ENCODE assay signal across 9 cellular contexts in genomic region chr7:51366930-51367613, GRCh38. TPM values are rescaled to one million over a fixed set of nuclear protein-coding genes. Genes with fewer than 3 reads are reported as not detected.
DNase-seq lines count a peak whose midpoint lies in the region; ATAC-seq, FAIRE-seq and TF ChIP-seq lines count a peak whose summit lies in the region.
"Had no signal": no experiment of that assay in that cellular context is flagged by ENCODE, and none has a peak within 500 bp of the region (broad histone marks: within the 10 kb centered on the region; RNA-seq: fewer than 3 reads in every experiment).

No MANE protein-coding gene starts in this region.

- POLR2A ChIA-PET in HepG2 (lab: Yijun Ruan, JAX) = interaction anchor here (2.0 kb wide), 1 partner anchor 204 kb away, joined by 7 read pairs; no protein-coding TSS in a partner anchor

- FAIRE-seq in GM18507 (lab: Jason Lieb, UNC) (no peak), HepG2 (lab: Jason Lieb, UNC) (peak; percentile 88)

- TF ChIP-seq CTCF in C4-2B (conservative IDR thresholded peaks at IDR 0.05) = peak; percentile 86
- peak; percentile 73 for TF ChIP-seq CTCF in colonic mucosa (IDR thresholded peaks at IDR 0.05)
- TF ChIP-seq CTCF in HepG2 (CRISPR knock-in tag; IDR thresholded peaks at IDR 0.05) = peak; percentile 91

- DNase-seq in GM18507 (ENCODE audit: extremely low spot score, insufficient read length, low read depth) (peak; percentile 17), NCI-H82 treated with DMSO at 0.1 percent for 48 hours (lab: John Stamatoyannopoulos, UW; ENCODE audit: unreplicated experiment) (peak; percentile 77), colonic mucosa (peak; percentile 45), HepG2 (ENCODE audit: low spot score) (peak; percentile 43), ureter (ENCODE audit: low spot score) (peak; percentile 47)
- DNase-seq: natural killer cell had no signal

- no peak overlapping the region for H3K27ac ChIP-seq in C4-2B
- no peak overlapping the region for H3K27ac ChIP-seq in colonic mucosa
- H3K27ac ChIP-seq in HepG2 (ENCODE audit: extremely low read length, insufficient read depth, low read length) = no peak overlapping the region

- CTCF ChIA-PET in HepG2 (lab: Yijun Ruan, JAX; ENCODE audit: low intra/inter-chr PET ratio, low total read pairs) = interaction anchor here (1.2 to 3.9 kb wide), 4 partner anchors 114 to 205 kb away, joined by 3 to 38 read pairs (median 4); no protein-coding TSS in a partner anchor

- intact Hi-C loops in colonic mucosa (cut with DNase I) (loop anchor here (2.0 kb wide), 1 partner anchor 204 kb away; no protein-coding TSS in a partner anchor), HepG2 (cut with micrococcal nuclease; ENCODE audit: unreplicated experiment) (loop anchor here (1.0 to 5.0 kb wide), 3 partner anchors 50 to 205 kb away; partner anchors contain the start of gene COBL)

- no peaks in the 10 kb centered on the region for H4K20me1 ChIP-seq in HepG2 (ENCODE audit: insufficient read depth, low read length)

- no peak for TF ChIP-seq EP300 in HepG2 (IDR thresholded peaks at IDR 0.05; ENCODE audit: low read depth in 2 of 2, low read length in 2 of 2)
- no peak for TF ChIP-seq EP300 in HepG2 (CRISPR knock-in tag; IDR thresholded peaks at IDR 0.05; ENCODE audit: borderline replicate concordance)

- ATAC-seq in HG03575 (IDR thresholded peaks at IDR 0.05; ENCODE audit: extremely low read depth, insufficient number of reproducible peaks, low FRiP score, unreplicated experiment) (peak; percentile 61), HepG2 (peak; percentile 96), GM19324 (IDR thresholded peaks at IDR 0.05; ENCODE audit: low FRiP score, unreplicated experiment) (no peak)

- TF ChIP-seq RAD21 in HepG2 (CRISPR knock-in tag; IDR thresholded peaks at IDR 0.05) = peak; percentile 80

- 13% methylated on average over 4 of the region's 6 CpGs for WGBS in HepG2 (ENCODE audit: low lambda C conversion rate)

- in situ Hi-C loops in HepG2 (cut with HindIII; ENCODE audit: extremely low pct_ligation_motif_present, low pct_unique_long_range_greater_than_20kb) = loop anchor here (5.0 to 10.0 kb wide), 3 partner anchors 112 to 205 kb away; no protein-coding TSS in a partner anchor

- H3K9ac ChIP-seq in colonic mucosa (ENCODE audit: low read depth in 2 of 2, low read length in 2 of 2) (no peak overlapping the region), HepG2 (ENCODE audit: insufficient read depth, low read depth, low read length) (no peak overlapping the region)

- no peak for TF ChIP-seq POLR2A in HepG2 (IDR thresholded peaks at IDR 0.05; ENCODE audit: insufficient read depth in 1 of 2, low read depth in 2 of 2, low read length in 2 of 2)

- H3K4me3 ChIP-seq in colonic mucosa (no peak overlapping the region), HepG2 (replicated peaks in 1 of 3; ENCODE audit: insufficient read depth in 1 of 3, low read depth in 2 of 3, low read length in 3 of 3) (no peak overlapping the region)

- peak overlapping the region; percentile 46 for H3K4me2 ChIP-seq in HepG2 (ENCODE audit: low read depth, low read length)

- H3K27me3 ChIP-seq in colonic mucosa (no peaks in the 10 kb centered on the region), HepG2 (ENCODE audit: control insufficient read depth in 1 of 2, insufficient read depth in 2 of 2, low read length in 2 of 2) (0 out of 5 replicates have a peak, but pooled peaks cover 0 to 1% of the 10 kb centered on the region in 2 experiments)

- H3K79me2 ChIP-seq in HepG2 (ENCODE audit: insufficient read depth, low read length) = no peaks in the 10 kb centered on the region

- no TSS peak for BruUV-seq in HepG2 (replicated peaks; lab: Mats Ljungman, UMichigan)

- H3K9me3 ChIP-seq in colonic mucosa = no peaks in the 10 kb centered on the region
- H3K9me3 ChIP-seq in HepG2 (ENCODE audit: low read length) = no peaks in the 10 kb centered on the region

- H3K36me3 ChIP-seq in colonic mucosa (no peaks in the 10 kb centered on the region), HepG2 (replicated peaks in 1 of 2; ENCODE audit: control insufficient read depth in 1 of 2, insufficient read depth in 2 of 2, low read length in 2 of 2) (no peaks in the 10 kb centered on the region)

- H2AFZ ChIP-seq in HepG2 (ENCODE audit: low read length) = no peak overlapping the region

- no peaks in the 10 kb centered on the region for H3K4me1 ChIP-seq in colonic mucosa
- H3K4me1 ChIP-seq in HepG2 (ENCODE audit: insufficient read depth, low read length) = peaks cover 16% of the 10 kb centered on the region; the same call in 1 of the 2 replicates

TF ChIP-seq in HepG2, 621 proteins besides CTCF, POLR2A, EP300 and RAD21 (continues in another document):
- TF ChIP-seq IKZF1 (IDR thresholded peaks at IDR 0.05) (no peak), PHF20 (CRISPR knock-in tag; IDR thresholded peaks at IDR 0.05) (no peak), POGZ (CRISPR knock-in tag; IDR thresholded peaks at IDR 0.05) (no peak), XRCC5 (optimal IDR thresholded peaks at IDR 0.05; ENCODE audit: low read length) (no peak), ZMAT3 (CRISPR knock-in tag; conservative IDR thresholded peaks at IDR 0.05) (no peak), ARID5B (CRISPR knock-in tag; IDR thresholded peaks at IDR 0.05) (0 out of 2 replicates have a peak, but pooled peaks have one; percentile 9), THAP11 (CRISPR knock-in tag; IDR thresholded peaks at IDR 0.05) (no peak), ZNF350 (CRISPR knock-in tag; IDR thresholded peaks at IDR 0.05; ENCODE audit: borderline replicate concordance, low read depth) (no peak), ZNF550 (CRISPR knock-in tag; IDR thresholded peaks at IDR 0.05; ENCODE audit: borderline replicate concordance) (no peak), TEF (CRISPR knock-in tag; IDR thresholded peaks at IDR 0.05) (no peak), GABPB1 (CRISPR knock-in tag; IDR thresholded peaks at IDR 0.05) (no peak), ZNF441 (CRISPR knock-in tag; IDR thresholded peaks at IDR 0.05; ENCODE audit: borderline replicate concordance) (no peak), CREBL2 (CRISPR knock-in tag; IDR thresholded peaks at IDR 0.05; ENCODE audit: borderline replicate concordance) (no peak)

RNA-seq across cellular contexts. Expression of gene COBL, which starts 50.5 kb away (rescaled TPM):
- total RNA-seq in colonic mucosa (10 to 100 TPM; 36.8 to 49.2 TPM), HepG2 (2016; rRNA removed; fragmentation: Illumina TruSeq; extraction: Trizol) (3.8 and 4.4 TPM in 2 replicates), ureter (1.3 TPM)
- 1.7 and 3.4 TPM in 2 replicates for total RNA-seq in HepG2 (2016; cell fraction: cytosol; rRNA removed; fragmentation: Illumina TruSeq; extraction: Trizol; ENCODE audit: low read depth)
- 2.9 and 3.7 TPM in 2 replicates for total RNA-seq in HepG2 (2016; cell fraction: insoluble cytoplasmic fraction; rRNA removed; fragmentation: Illumina TruSeq; extraction: Trizol)
- 3.3 TPM in 2 replicates for total RNA-seq in HepG2 (2016; cell fraction: membrane; rRNA removed; fragmentation: Illumina TruSeq; extraction: Trizol)
- total RNA-seq in HepG2 (2016; cell fraction: nucleus; rRNA removed; fragmentation: Illumina TruSeq; extraction: Trizol) = 7.8 and 8.5 TPM in 2 replicates
- 4.9 and 8.4 TPM in 2 replicates for polyA plus RNA-seq in HepG2 (2011; rRNA removed)
- polyA plus RNA-seq in HepG2 (2011; cell fraction: cytosol; rRNA removed) = 3.8 and 4.6 TPM in 2 replicates
- 5.7 and 7.9 TPM in 2 replicates for polyA plus RNA-seq in HepG2 (2011; cell fraction: nucleus; rRNA removed)
- 13.2 and 13.3 TPM in 2 replicates for polyA plus RNA-seq in HepG2 (2012)
- polyA plus RNA-seq in HepG2 (2016; cell fraction: cytosol; fragmentation: Illumina TruSeq; extraction: Trizol; ENCODE audit: low read depth) = 0.85 and 0.88 TPM in 2 replicates
- 4.3 and 5.9 TPM in 2 replicates for polyA plus RNA-seq in HepG2 (2016; cell fraction: insoluble cytoplasmic fraction; fragmentation: Illumina TruSeq; extraction: Trizol; ENCODE audit: low read depth)
- 1.7 and 2.0 TPM in 2 replicates for polyA plus RNA-seq in HepG2 (2016; cell fraction: membrane; fragmentation: Illumina TruSeq; extraction: Trizol; ENCODE audit: low read depth)
- polyA plus RNA-seq in HepG2 (2016; cell fraction: nucleus; fragmentation: Illumina TruSeq; extraction: Trizol; ENCODE audit: insufficient read depth, low read depth) = 7.6 and 8.4 TPM in 2 replicates
- polyA minus RNA-seq in HepG2 (2011; rRNA and poly(A)+ RNA removed; ENCODE audit: low replicate concordance) = 15.4 and 59.2 TPM in 2 replicates
- 5.0 and 7.4 TPM in 2 replicates for polyA minus RNA-seq in HepG2 (2011; cell fraction: cytosol; rRNA and poly(A)+ RNA removed)
- 17.9 and 22.8 TPM in 2 replicates for polyA minus RNA-seq in HepG2 (2011; cell fraction: nucleus; rRNA and poly(A)+ RNA removed)
- total RNA-seq: natural killer cell had no signal

Comparison
In these comparisons a context has a peak if more than half of its experiments do, and no peak if none do; other contexts are left out.
1. DNase-seq: peak in every context shown above with its lines; median percentile 77 in NCI-H82 treated with DMSO at 0.1 percent for 48 hours; 47 in ureter; 45 in colonic mucosa; 43 in HepG2; 17 in GM18507.